Comparison of ENCODE assay signal across 10 cellular contexts in genomic region chr5:82590112-82590511, GRCh38.
"Had no signal": no experiment of that assay in that cellular context is flagged by ENCODE, and none has a peak within 500 bp of the region (broad histone marks: within the 10 kb centered on the region; RNA-seq: fewer than 3 reads in every experiment).

No MANE protein-coding gene starts in this region.

- H3K36me3 ChIP-seq: HAP-1 had no signal

- H3K9me3 Mint-ChIP-seq: HFFc6 had no signal

- H3K27ac Mint-ChIP-seq: GM23338, HFFc6 had no signal

- H3K9me3 ChIP-seq: HAP-1 had no signal

- ATAC-seq: HCT116 had no signal

- FAIRE-seq: H1, H54 had no signal

- H3K27ac ChIP-seq: GM23248 had no signal

- H2AFZ ChIP-seq: GM23248, GM23338 had no signal

- H3K4me2 ChIP-seq: GM23338 had no signal

- H3K4me1 ChIP-seq: HAP-1 had no signal

- DNase-seq: GM23248, GOT3, H7, HCEC 1CT, HFFc6 had no signal

- H3K9ac ChIP-seq: GM23248 had no signal

- H3K4me3 ChIP-seq: GM23248, GM23338, HAP-1 had no signal

- H3K4me3 Mint-ChIP-seq: GM23338, HFFc6 had no signal
